Comparison of ENCODE assay signal across 27 cellular contexts in genomic region chr10:129815898-129816665, GRCh38.
"Had no signal": no experiment of that assay in that cellular context is flagged by ENCODE, and none has a peak within 500 bp of the region (broad histone marks: within the 10 kb centered on the region; RNA-seq: fewer than 3 reads in every experiment).

No MANE protein-coding gene starts in this region.

- H3K27me3 ChIP-seq: neutrophil, right lobe of liver, suprapubic skin, uterus had no signal

- DNase-seq: hippocampal formation; kidney glomerular epithelial cell; left cardiac atrium; lower lobe of right lung; mammary epithelial cell; mesenchymal stem cell; naive B cell; occipital lobe; psoas muscle; right lobe of liver; stimulated activated CD4-positive, alpha-beta T cell treated with anti-CD3 and anti-CD28 coated beads, Interleukin-1b, Interleukin-23, amount 100 ng/mL, for 48 hours; stimulated activated CD4-positive, alpha-beta T cell treated with anti-CD3 and anti-CD28 coated beads, Interleukin-2, amount 100 ng/mL, for 48 hours; stimulated activated CD4-positive, alpha-beta T cell treated with anti-CD3 and anti-CD28 coated beads, Interleukin-4, amount 100 ng/mL, for 4 hours; stimulated activated CD8-positive, alpha-beta memory T cell treated with anti-CD3 and anti-CD28 coated beads, Interleukin-4, amount 100 ng/mL, for 48 hours; stimulated activated naive CD4-positive, alpha-beta T cell treated with Interleukin-2 at 50 U/mL for 16 hours; tibial artery; trophoblast cell; uterus had no signal

- H3K4me1 Mint-ChIP-seq: naive B cell; stimulated activated memory B cell treated with anti-CD40 and anti-IgM and Interleukin-4, amounts not matched to agents 10 μg/mL and 1 μg/mL and 100 μg/mL, for 72 hours had no signal

- H3K36me3 ChIP-seq: lower lobe of right lung, neutrophil, right lobe of liver, suprapubic skin, thoracic aorta, tibial artery, uterus had no signal

- H3K36me3 Mint-ChIP-seq: naive B cell; stimulated activated memory B cell treated with anti-CD40 and anti-IgM and Interleukin-4, amounts not matched to agents 10 μg/mL and 1 μg/mL and 100 μg/mL, for 72 hours had no signal

- H3K9me3 ChIP-seq: lower lobe of right lung, neutrophil, psoas muscle, right lobe of liver, thoracic aorta, uterus had no signal

- H3K27ac Mint-ChIP-seq: naive B cell; stimulated activated memory B cell treated with anti-CD40 and anti-IgM and Interleukin-4, amounts not matched to agents 10 μg/mL and 1 μg/mL and 100 μg/mL, for 72 hours had no signal

- H3K4me3 ChIP-seq: lower lobe of right lung, psoas muscle, right lobe of liver, smooth muscle cell, suprapubic skin, thoracic aorta, tibial artery, uterus had no signal

- H3K27ac ChIP-seq: lower lobe of right lung, neutrophil, parathyroid adenoma, psoas muscle, right lobe of liver, suprapubic skin, thoracic aorta, tibial artery, uterus had no signal

- H3K4me3 Mint-ChIP-seq: nephron; neural crest cell; stimulated activated memory B cell treated with anti-CD40 and anti-IgM and Interleukin-4, amounts not matched to agents 10 μg/mL and 1 μg/mL and 100 μg/mL, for 72 hours had no signal

- ATAC-seq: left cardiac atrium; left lobe of liver; stimulated activated memory B cell treated with anti-CD40 and anti-IgM and Interleukin-4, amounts not matched to agents 10 μg/mL and 1 μg/mL and 100 μg/mL, for 72 hours had no signal

- H3K4me1 ChIP-seq: lower lobe of right lung, parathyroid adenoma, psoas muscle, suprapubic skin, tibial artery, uterus had no signal
